Comparison of ENCODE assay signal across 19 cellular contexts in the genomic region with DNA sequence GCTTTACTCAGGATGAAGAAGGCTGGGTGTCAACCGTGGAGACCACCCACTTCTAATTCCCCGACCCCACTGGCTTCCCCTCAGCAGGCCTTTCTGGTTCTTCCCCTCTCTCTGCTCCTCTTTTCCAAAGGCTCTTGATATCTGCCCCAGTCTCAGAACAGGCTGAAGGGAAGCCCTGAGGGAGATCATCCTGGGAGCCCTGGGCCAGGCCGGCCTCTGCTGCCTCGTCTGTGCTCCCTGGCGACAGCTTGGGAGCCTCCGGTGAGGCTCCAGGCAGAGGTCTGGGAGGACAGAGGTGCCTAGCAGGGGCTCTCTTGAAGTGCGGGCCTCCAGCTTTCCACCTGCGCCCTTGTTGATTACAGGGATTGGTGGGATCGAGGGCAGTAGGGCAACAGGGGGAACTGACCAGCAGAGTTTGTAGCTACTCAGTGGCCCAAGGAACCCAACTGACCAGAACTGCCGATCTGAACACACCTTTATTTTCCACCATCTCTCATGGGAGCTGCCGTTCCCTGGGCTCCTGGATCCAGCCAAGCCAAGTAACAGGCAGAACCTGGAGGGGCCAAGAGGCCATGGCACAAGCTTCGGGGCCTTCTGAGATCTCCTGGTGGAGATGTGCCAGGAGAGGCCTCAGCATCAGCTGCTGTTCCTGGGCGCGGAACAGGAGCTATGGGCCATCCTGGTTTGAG.
DNase-seq lines count a peak whose midpoint lies in the region; ATAC-seq, FAIRE-seq and TF ChIP-seq lines count a peak whose summit lies in the region.
"Had no signal": no experiment of that assay in that cellular context is flagged by ENCODE, and none has a peak within 500 bp of the region (broad histone marks: within the 10 kb centered on the region; RNA-seq: fewer than 3 reads in every experiment).

No MANE protein-coding gene starts in this region.

- no peak for ATAC-seq in right lobe of liver
- ATAC-seq in HepG2, result no peak
- ATAC-seq in HG03135 (IDR thresholded peaks at IDR 0.05; ENCODE audit: unreplicated experiment), result no peak
- ATAC-seq in HG02840 (IDR thresholded peaks at IDR 0.05; ENCODE audit: low FRiP score, unreplicated experiment), result no peak
- no peak for ATAC-seq in mucosa of descending colon
- ATAC-seq: GM23338 had no signal

- no peak overlapping the region for H3K4me2 ChIP-seq in HepG2 (ENCODE audit: low read depth, low read length)
- H3K4me2 ChIP-seq: GM23338 had no signal

- no peaks in the 10 kb centered on the region for H3K27me3 Mint-ChIP-seq in osteocyte (ENCODE audit: unreplicated experiment)

- no peaks in the 10 kb centered on the region for H3K4me1 ChIP-seq in right lobe of liver
- no peaks in the 10 kb centered on the region for H3K4me1 ChIP-seq in HepG2 (ENCODE audit: insufficient read depth, low read length)
- no peaks in the 10 kb centered on the region for H3K4me1 ChIP-seq in mucosa of descending colon (ENCODE audit: low read depth)

- intact Hi-C loops in right lobe of liver (cut with DNase I), result no loop called here
- intact Hi-C loops in HepG2 (cut with micrococcal nuclease; ENCODE audit: unreplicated experiment), result no loop called here
- intact Hi-C loops in mucosa of descending colon (cut with DNase I, micrococcal nuclease), result no loop called here

- no peak overlapping the region for H3K4me3 Mint-ChIP-seq in osteocyte (ENCODE audit: unreplicated experiment)
- H3K4me3 Mint-ChIP-seq: GM23338 had no signal

- no peak overlapping the region for H3K27ac Mint-ChIP-seq in osteocyte (ENCODE audit: unreplicated experiment)
- H3K27ac Mint-ChIP-seq: GM23338 had no signal

- H3K9ac ChIP-seq in HepG2 (ENCODE audit: insufficient read depth, low read depth, low read length), result no peak overlapping the region

- H3K4me3 ChIP-seq in right lobe of liver (no peak overlapping the region), HepG2 (replicated peaks in 1 of 3; ENCODE audit: insufficient read depth in 1 of 3, low read depth in 2 of 3, low read length in 3 of 3) (no peak overlapping the region), mucosa of descending colon (no peak overlapping the region)
- H3K4me3 ChIP-seq: GM23338 had no signal

- H3K27me3 ChIP-seq in right lobe of liver, result no peaks in the 10 kb centered on the region
- H3K27me3 ChIP-seq in HepG2 (ENCODE audit: control insufficient read depth in 1 of 2, insufficient read depth in 2 of 2, low read length in 2 of 2), result peaks cover 6 to 80% of the 10 kb centered on the region in 2 experiments; a peak in 3 of 5 replicates

- H3K36me3 Mint-ChIP-seq in osteocyte (ENCODE audit: unreplicated experiment), result peaks cover 3% of the 10 kb centered on the region

- no peaks in the 10 kb centered on the region for H3K4me1 Mint-ChIP-seq in osteocyte (ENCODE audit: unreplicated experiment)

- CTCF ChIA-PET in HepG2 (lab: Yijun Ruan, JAX; ENCODE audit: low intra/inter-chr PET ratio, low total read pairs), result no interaction called here

- TF ChIP-seq RAD21 in HepG2 (CRISPR knock-in tag; IDR thresholded peaks at IDR 0.05), result no peak

- H3K36me3 ChIP-seq in right lobe of liver, result no peaks in the 10 kb centered on the region
- H3K36me3 ChIP-seq in HepG2 (replicated peaks in 1 of 2; ENCODE audit: control insufficient read depth in 1 of 2, insufficient read depth in 2 of 2, low read length in 2 of 2), result no peaks in the 10 kb centered on the region
- H3K36me3 ChIP-seq in mucosa of descending colon (ENCODE audit: low read depth), result no peaks in the 10 kb centered on the region

- no peak for FAIRE-seq in HepG2 (lab: Jason Lieb, UNC)
- FAIRE-seq: RCC 7860 had no signal

- TF ChIP-seq EP300 in HepG2 (IDR thresholded peaks at IDR 0.05; ENCODE audit: low read depth in 2 of 2, low read length in 2 of 2) (no peak), HepG2 (CRISPR knock-in tag; IDR thresholded peaks at IDR 0.05; ENCODE audit: borderline replicate concordance) (no peak)

- POLR2A ChIA-PET in HepG2 (lab: Yijun Ruan, JAX), result no interaction called here

- H3K9me3 ChIP-seq in right lobe of liver (no peaks in the 10 kb centered on the region), HepG2 (ENCODE audit: low read length) (no peaks in the 10 kb centered on the region), mucosa of descending colon (no peaks in the 10 kb centered on the region)

- no peaks in the 10 kb centered on the region for H3K79me2 ChIP-seq in HepG2 (ENCODE audit: insufficient read depth, low read length)

- no peak for TF ChIP-seq POLR2A in right lobe of liver (IDR thresholded peaks at IDR 0.05)
- no peak for TF ChIP-seq POLR2A in HepG2 (IDR thresholded peaks at IDR 0.05; ENCODE audit: insufficient read depth in 1 of 2, low read depth in 2 of 2, low read length in 2 of 2)

- H3K27ac ChIP-seq in right lobe of liver (no peak overlapping the region), HepG2 (ENCODE audit: extremely low read length, insufficient read depth, low read length) (no peak overlapping the region), cingulate gyrus (ENCODE audit: low read depth, low read length) (peak overlapping the region; percentile 10)

- no peak for TF ChIP-seq CTCF in right lobe of liver (IDR thresholded peaks at IDR 0.05)
- no peak for TF ChIP-seq CTCF in HepG2 (CRISPR knock-in tag; IDR thresholded peaks at IDR 0.05)
- TF ChIP-seq CTCF in osteocyte (IDR thresholded peaks at IDR 0.05), result no peak
- TF ChIP-seq CTCF in mucosa of descending colon (IDR thresholded peaks at IDR 0.05), result no peak

- H3K9me3 Mint-ChIP-seq in osteocyte (ENCODE audit: unreplicated experiment), result peaks cover 26% of the 10 kb centered on the region
- H3K9me3 Mint-ChIP-seq: GM23338 had no signal

- DNase-seq in right lobe of liver (peak in 2 of 3 donors; percentile 7 to 27), HepG2 (ENCODE audit: low spot score) (no peak), osteocyte (ENCODE audit: extremely low spot score, unreplicated experiment) (peak; percentile 75), mucosa of descending colon (no peak)
- DNase-seq: COR-L47, DMS153, IMR-90, Karpas-422, MM.1S, NCI-H1105, NCI-H1694, NCI-H226, NCI-H524 treated with DMSO at 0.1 percent for 48 hours, SIG-M5 had no signal

- in situ Hi-C loops in HepG2 (cut with HindIII; ENCODE audit: extremely low pct_ligation_motif_present, low pct_unique_long_range_greater_than_20kb), result no loop called here

- H4K20me1 ChIP-seq in HepG2 (ENCODE audit: insufficient read depth, low read length), result no peaks in the 10 kb centered on the region

- no peak overlapping the region for H2AFZ ChIP-seq in HepG2 (ENCODE audit: low read length)
- H2AFZ ChIP-seq: GM23338 had no signal

- WGBS in right lobe of liver (ENCODE audit: insufficient coverage, low coverage, low lambda C conversion rate, missing lambda C conversion rate), result 72% methylated on average over 6 of the region's 14 CpGs
- WGBS in HepG2 (ENCODE audit: low lambda C conversion rate), result 26% methylated on average over 11 of the region's 14 CpGs

- no TSS peak for BruUV-seq in HepG2 (replicated peaks; lab: Mats Ljungman, UMichigan)

TF ChIP-seq in HepG2, 621 proteins besides CTCF, POLR2A, EP300 and RAD21 (continues in another document):
- TF ChIP-seq, protein P1, sequence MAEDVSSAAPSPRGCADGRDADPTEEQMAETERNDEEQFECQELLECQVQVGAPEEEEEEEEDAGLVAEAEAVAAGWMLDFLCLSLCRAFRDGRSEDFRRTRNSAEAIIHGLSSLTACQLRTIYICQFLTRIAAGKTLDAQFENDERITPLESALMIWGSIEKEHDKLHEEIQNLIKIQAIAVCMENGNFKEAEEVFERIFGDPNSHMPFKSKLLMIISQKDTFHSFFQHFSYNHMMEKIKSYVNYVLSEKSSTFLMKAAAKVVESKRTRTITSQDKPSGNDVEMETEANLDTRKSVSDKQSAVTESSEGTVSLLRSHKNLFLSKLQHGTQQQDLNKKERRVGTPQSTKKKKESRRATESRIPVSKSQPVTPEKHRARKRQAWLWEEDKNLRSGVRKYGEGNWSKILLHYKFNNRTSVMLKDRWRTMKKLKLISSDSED (CRISPR knock-in tag; IDR thresholded peaks at IDR 0.05), result no peak
- TF ChIP-seq ZNF557 (CRISPR knock-in tag; IDR thresholded peaks at IDR 0.05) (no peak), HDAC6 (IDR thresholded peaks at IDR 0.05; ENCODE audit: low read depth, low read length) (no peak), MED1 (CRISPR knock-in tag; IDR thresholded peaks at IDR 0.05) (no peak), ZMYM3 (CRISPR knock-in tag; IDR thresholded peaks at IDR 0.05) (no peak), ZNF670 (CRISPR knock-in tag; IDR thresholded peaks at IDR 0.05; ENCODE audit: borderline replicate concordance) (no peak), KLF15 (CRISPR knock-in tag; IDR thresholded peaks at IDR 0.05; ENCODE audit: borderline replicate concordance) (no peak), NBN (conservative IDR thresholded peaks at IDR 0.05) (no peak), JUN (CRISPR knock-in tag; IDR thresholded peaks at IDR 0.05) (no peak)
- TF ChIP-seq, protein P2, sequence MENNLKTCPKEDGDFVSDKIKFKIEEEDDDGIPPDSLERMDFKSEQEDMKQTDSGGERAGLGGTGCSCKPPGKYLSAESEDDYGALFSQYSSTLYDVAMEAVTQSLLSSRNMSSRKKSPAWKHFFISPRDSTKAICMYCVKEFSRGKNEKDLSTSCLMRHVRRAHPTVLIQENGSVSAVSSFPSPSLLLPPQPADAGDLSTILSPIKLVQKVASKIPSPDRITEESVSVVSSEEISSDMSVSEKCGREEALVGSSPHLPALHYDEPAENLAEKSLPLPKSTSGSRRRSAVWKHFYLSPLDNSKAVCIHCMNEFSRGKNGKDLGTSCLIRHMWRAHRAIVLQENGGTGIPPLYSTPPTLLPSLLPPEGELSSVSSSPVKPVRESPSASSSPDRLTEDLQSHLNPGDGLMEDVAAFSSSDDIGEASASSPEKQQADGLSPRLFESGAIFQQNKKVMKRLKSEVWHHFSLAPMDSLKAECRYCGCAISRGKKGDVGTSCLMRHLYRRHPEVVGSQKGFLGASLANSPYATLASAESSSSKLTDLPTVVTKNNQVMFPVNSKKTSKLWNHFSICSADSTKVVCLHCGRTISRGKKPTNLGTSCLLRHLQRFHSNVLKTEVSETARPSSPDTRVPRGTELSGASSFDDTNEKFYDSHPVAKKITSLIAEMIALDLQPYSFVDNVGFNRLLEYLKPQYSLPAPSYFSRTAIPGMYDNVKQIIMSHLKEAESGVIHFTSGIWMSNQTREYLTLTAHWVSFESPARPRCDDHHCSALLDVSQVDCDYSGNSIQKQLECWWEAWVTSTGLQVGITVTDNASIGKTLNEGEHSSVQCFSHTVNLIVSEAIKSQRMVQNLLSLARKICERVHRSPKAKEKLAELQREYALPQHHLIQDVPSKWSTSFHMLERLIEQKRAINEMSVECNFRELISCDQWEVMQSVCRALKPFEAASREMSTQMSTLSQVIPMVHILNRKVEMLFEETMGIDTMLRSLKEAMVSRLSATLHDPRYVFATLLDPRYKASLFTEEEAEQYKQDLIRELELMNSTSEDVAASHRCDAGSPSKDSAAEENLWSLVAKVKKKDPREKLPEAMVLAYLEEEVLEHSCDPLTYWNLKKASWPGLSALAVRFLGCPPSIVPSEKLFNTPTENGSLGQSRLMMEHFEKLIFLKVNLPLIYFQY (CRISPR knock-in tag; IDR thresholded peaks at IDR 0.05; ENCODE audit: borderline replicate concordance), result no peak

Comparison
In these comparisons a context has a peak if more than half of its experiments do, and no peak if none do; other contexts are left out.
1. DNase-seq: peak in right lobe of liver (2 of 3) and osteocyte (single experiment); none in HepG2 (single experiment) and mucosa of descending colon (0 of 3).